In the genomic region with DNA sequence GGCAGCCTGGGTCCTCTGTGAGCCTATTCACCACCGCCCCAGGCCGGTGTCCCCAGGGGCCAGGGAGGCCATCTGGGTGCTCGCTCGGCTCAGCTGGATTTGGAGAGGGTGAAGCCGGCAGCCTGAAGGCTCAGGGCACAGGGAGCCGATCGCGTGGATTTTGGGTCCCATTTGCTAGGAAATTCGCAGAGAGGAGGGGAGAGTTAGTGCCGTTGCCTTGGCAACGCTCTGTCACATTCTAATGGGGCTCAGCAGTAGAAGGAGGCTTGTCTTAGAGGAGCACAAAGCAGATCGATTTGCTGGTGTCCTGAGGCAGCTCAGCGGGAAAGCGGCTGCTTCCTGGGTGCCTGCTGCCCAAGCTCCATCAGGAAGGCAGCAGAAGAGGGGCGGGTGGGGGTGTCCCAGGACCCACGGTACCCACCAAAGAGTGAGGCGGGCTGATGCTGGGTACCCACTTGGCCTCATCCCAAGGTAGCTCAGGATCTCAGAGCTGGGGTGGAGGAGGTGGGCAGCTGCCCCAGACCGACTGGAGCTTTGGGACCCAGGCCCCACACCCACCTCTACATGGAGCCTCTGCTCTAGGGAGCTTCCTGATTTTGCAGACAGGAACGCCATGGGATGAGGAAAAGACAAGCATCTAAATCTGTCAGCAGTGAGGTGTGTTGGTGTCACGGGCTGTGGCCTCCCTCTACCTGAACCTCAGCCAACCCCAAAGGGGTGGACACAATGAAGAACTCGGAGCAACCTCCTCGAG, we compare ENCODE assay signal across 18 cellular contexts. TPM values are rescaled to one million over a fixed set of nuclear protein-coding genes. Genes with fewer than 3 reads are reported as not detected.
DNase-seq lines count a peak whose midpoint lies in the region; ATAC-seq and TF ChIP-seq lines count a peak whose summit lies in the region.
"Had no signal": no experiment of that assay in that cellular context is flagged by ENCODE, and none has a peak within 500 bp of the region (broad histone marks: within the 10 kb centered on the region; RNA-seq: fewer than 3 reads in every experiment).

No MANE protein-coding gene starts in this region.

- intact Hi-C loops in spleen (cut with DNase I; ENCODE audit: low total_unique reads) = no loop called here

- no peak for TF ChIP-seq CTCF in spleen (IDR thresholded peaks at IDR 0.05 in 8 of 11, conservative IDR thresholded peaks at IDR 0.05 in 3 of 11)

- DNase-seq in activated effector memory CD4-positive, alpha-beta T cell treated with anti-CD3 and anti-CD28 coated beads, Interleukin-2, amount 50 U/mL, for 16 hours = peak; percentile 34
- DNase-seq in activated effector memory CD4-positive, alpha-beta T cell treated with Interleukin-2 at 50 U/mL for 16 hours = no peak
- DNase-seq in NCI-H2227 (lab: John Stamatoyannopoulos, UW; ENCODE audit: unreplicated experiment) = peak; percentile 58
- peak; percentile 65 for DNase-seq in iPS-NIHi11 (ENCODE audit: low spot score)
- DNase-seq in spleen = peak; percentile 67
- DNase-seq in NCI-H2029 treated with DMSO at 0.1 percent for 48 hours (lab: John Stamatoyannopoulos, UW) = no peak
- DNase-seq: activated CD4-positive, alpha-beta memory T cell treated with anti-CD3 and anti-CD28 coated beads for 36 hours; immature natural killer cell; mesenchymal stem cell; NCI-H1105 treated with DMSO at 0.1 percent for 48 hours; NCI-H446; small intestine; stimulated activated naive CD4-positive, alpha-beta T cell treated with Interleukin-2 at 50 U/mL for 16 hours had no signal

- ATAC-seq in GM21576 (IDR thresholded peaks at IDR 0.05; ENCODE audit: unreplicated experiment) (no peak), HG02759 (IDR thresholded peaks at IDR 0.05; ENCODE audit: unreplicated experiment) (no peak)
- ATAC-seq: K562 had no signal

- no peak overlapping the region for H3K27ac ChIP-seq in spleen
- H3K27ac ChIP-seq: epithelial cell of prostate, SK-N-MC had no signal

- H3K27me3 ChIP-seq in spleen (replicated peaks in 1 of 7) = peaks cover 0 to 81% (median 18%) of the 10 kb centered on the region in 7 donors

- peaks cover 0 to 8% (median 0%) of the 10 kb centered on the region in 6 donors for H3K4me1 ChIP-seq in spleen

- WGBS in spleen, 5 donors = 42 to 75% (median 58%) methylated on average over 6 to 22 of the region's 22 CpGs

- H3K4me3 ChIP-seq in spleen = no peak overlapping the region
- H3K4me3 ChIP-seq: K562, SK-N-MC had no signal

- peaks cover 0 to 2% (median 0%) of the 10 kb centered on the region in 8 donors for H3K9me3 ChIP-seq in spleen

- TF ChIP-seq POLR2A in spleen (IDR thresholded peaks at IDR 0.05) = no peak

- no peaks in the 10 kb centered on the region for H3K36me3 ChIP-seq in spleen

RNA-seq across cellular contexts. Expression of a gene that starts 17.1 kb away (rescaled TPM):
- 100 to 1,000 TPM in 1 of 7 donors, 10 to 100 TPM in 6; 40.9 to 109 (median 47.1) TPM for total RNA-seq in spleen
- 10 to 100 TPM in 2 of 3 donors, 1 to 10 TPM in 1; 5.9 to 22.3 (median 16.8) TPM for polyA plus RNA-seq in spleen
- total RNA-seq: activated CD4-positive, alpha-beta memory T cell treated with anti-CD3 and anti-CD28 coated beads for 36 hours; K562 had no signal
- polyA plus RNA-seq: immature natural killer cell, K562 had no signal

Comparison
In these comparisons a context has a peak if more than half of its experiments do, and no peak if none do; other contexts are left out.
1. DNase-seq: peak in activated effector memory CD4-positive, alpha-beta T cell treated with anti-CD3 and anti-CD28 coated beads, Interleukin-2, amount 50 U/mL, for 16 hours (single experiment), NCI-H2227 (single experiment), iPS-NIHi11 (single experiment) and spleen (single experiment); none in activated effector memory CD4-positive, alpha-beta T cell treated with Interleukin-2 at 50 U/mL for 16 hours (single experiment) and NCI-H2029 treated with DMSO at 0.1 percent for 48 hours (single experiment).